Comparison of ENCODE assay signal across 1 cellular context in the genomic region with DNA sequence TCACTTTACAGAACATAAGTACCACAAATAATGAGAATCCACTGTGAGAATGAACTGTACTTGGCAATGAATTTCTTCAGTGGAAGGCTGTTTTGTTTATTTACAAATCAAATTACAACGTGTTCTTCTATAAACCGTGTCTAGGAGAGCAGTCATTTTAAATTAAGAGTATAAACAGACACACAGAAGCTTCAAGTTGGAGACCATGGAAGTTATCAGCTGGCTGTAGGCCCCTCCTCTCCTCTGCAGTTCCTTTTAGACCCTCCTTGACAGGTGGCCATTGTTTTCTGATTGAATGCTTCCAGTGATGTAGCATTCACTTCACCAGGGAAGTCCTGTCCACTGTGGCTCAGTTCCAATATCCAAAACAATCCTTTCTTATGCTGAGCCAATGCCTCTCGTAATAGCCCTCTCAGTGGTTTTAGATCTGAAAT.
TF ChIP-seq lines count a peak whose summit lies in the region.

No MANE protein-coding gene starts in this region.

TF ChIP-seq in GM12878, 131 proteins besides CTCF, POLR2A, EP300 and RAD21 (continued from another document):
- peak; percentile 20; the same call in 1 of the 2 replicates for TF ChIP-seq ZNF687 (IDR thresholded peaks at IDR 0.05)
TF ChIP-seq in GM12878: peak in this region for 1.
